Comparison of ENCODE assay signal across 11 cellular contexts in the genomic region with DNA sequence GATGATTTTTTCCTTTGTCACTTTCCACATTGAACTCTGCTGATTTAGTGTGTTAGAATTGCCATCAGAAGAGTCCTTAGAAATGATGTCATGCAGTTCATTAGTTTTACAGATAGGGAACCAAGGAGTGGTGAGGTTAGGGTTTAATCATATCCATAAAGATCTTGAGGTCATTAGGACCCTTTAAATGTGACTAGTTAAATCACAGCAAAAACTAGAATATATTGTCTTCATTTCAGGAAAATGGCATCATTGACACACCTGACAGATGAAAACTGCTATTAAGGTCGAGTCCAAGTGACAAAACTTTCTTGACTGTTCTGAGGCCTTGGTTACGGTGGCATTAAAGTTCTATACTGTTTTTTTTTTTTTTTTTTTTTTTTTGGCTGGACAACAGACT. TPM values are rescaled to one million over a fixed set of nuclear protein-coding genes. Genes with fewer than 3 reads are reported as not detected.
DNase-seq lines count a peak whose midpoint lies in the region; ATAC-seq and TF ChIP-seq lines count a peak whose summit lies in the region.
"Had no signal": no experiment of that assay in that cellular context is flagged by ENCODE, and none has a peak within 500 bp of the region (broad histone marks: within the 10 kb centered on the region; RNA-seq: fewer than 3 reads in every experiment).

No MANE protein-coding gene starts in this region.

- intact Hi-C loops in activated naive CD4-positive, alpha-beta T cell treated with anti-CD3 and anti-CD28 coated beads for 36 hours (cut with micrococcal nuclease), result no loop called here
- intact Hi-C loops in activated B cell treated with CpG ODN at 0.5 μM for 24 hours (cut with micrococcal nuclease), result no loop called here

- no peaks in the 10 kb centered on the region for H3K9me3 Mint-ChIP-seq in activated naive CD4-positive, alpha-beta T cell treated with anti-CD3 and anti-CD28 coated beads for 36 hours
- no peaks in the 10 kb centered on the region for H3K9me3 Mint-ChIP-seq in activated B cell treated with CpG ODN at 0.5 μM for 24 hours
- H3K9me3 Mint-ChIP-seq in immature natural killer cell, result no peaks in the 10 kb centered on the region

- H3K36me3 Mint-ChIP-seq in activated naive CD4-positive, alpha-beta T cell treated with anti-CD3 and anti-CD28 coated beads for 36 hours (ENCODE audit: low read depth), result peaks cover 29% of the 10 kb centered on the region
- H3K36me3 Mint-ChIP-seq in activated B cell treated with CpG ODN at 0.5 μM for 24 hours (ENCODE audit: low read depth) (peaks cover 66% of the 10 kb centered on the region), immature natural killer cell (peaks cover 0 to 7% (median 0%) of the 10 kb centered on the region in 3 donors)

- peak overlapping the region; percentile 63 for H3K27ac Mint-ChIP-seq in activated naive CD4-positive, alpha-beta T cell treated with anti-CD3 and anti-CD28 coated beads for 36 hours
- H3K27ac Mint-ChIP-seq in activated B cell treated with CpG ODN at 0.5 μM for 24 hours (peak overlapping the region; percentile 12), immature natural killer cell (peak overlapping the region; percentile 55 to 87 (median 78))

- POLR2A ChIA-PET in activated B cell treated with CpG ODN at 0.5 μM for 24 hours (lab: Charles Lee), result interaction anchor here (1.1 kb wide), 1 partner anchor 277 kb away, joined by 3 read pairs; no protein-coding TSS in a partner anchor

- CTCF ChIA-PET in activated naive CD4-positive, alpha-beta T cell treated with anti-CD3 and anti-CD28 coated beads for 36 hours (lab: Charles Lee), result interaction anchor here (0.9 to 1.3 kb wide), 3 partner anchors 12 to 136 kb away, joined by 3 to 4 read pairs (median 3); no protein-coding TSS in a partner anchor
- CTCF ChIA-PET in activated B cell treated with CpG ODN at 0.5 μM for 24 hours (lab: Charles Lee), result interaction anchor here (1.1 to 1.4 kb wide), 2 partner anchors 27 to 134 kb away, joined by 3 to 5 read pairs; no protein-coding TSS in a partner anchor

- H3K4me1 Mint-ChIP-seq in activated naive CD4-positive, alpha-beta T cell treated with anti-CD3 and anti-CD28 coated beads for 36 hours (ENCODE audit: low read depth), result peaks cover 83% of the 10 kb centered on the region
- H3K4me1 Mint-ChIP-seq in activated B cell treated with CpG ODN at 0.5 μM for 24 hours (peaks cover 82% of the 10 kb centered on the region), immature natural killer cell (peaks cover 86 to 99% of the 10 kb centered on the region in 2 donors)

- no peak for TF ChIP-seq CTCF in activated B cell treated with CpG ODN at 0.5 μM for 24 hours (IDR thresholded peaks at IDR 0.05)

- H3K27me3 Mint-ChIP-seq in activated naive CD4-positive, alpha-beta T cell treated with anti-CD3 and anti-CD28 coated beads for 36 hours (ENCODE audit: low read depth), result no peaks in the 10 kb centered on the region
- H3K27me3 Mint-ChIP-seq in activated B cell treated with CpG ODN at 0.5 μM for 24 hours, result no peaks in the 10 kb centered on the region
- peaks cover 4 to 5% (median 5%) of the 10 kb centered on the region in 3 donors for H3K27me3 Mint-ChIP-seq in immature natural killer cell (ENCODE audit: low read depth in 3 of 3)

- H3K4me3 Mint-ChIP-seq in activated naive CD4-positive, alpha-beta T cell treated with anti-CD3 and anti-CD28 coated beads for 36 hours, result no peak overlapping the region
- H3K4me3 Mint-ChIP-seq in activated B cell treated with CpG ODN at 0.5 μM for 24 hours (no peak overlapping the region), immature natural killer cell (peak overlapping the region; percentile 21 to 60 (median 31))

- ATAC-seq in activated B cell treated with CpG ODN at 0.5 μM for 24 hours (ENCODE audit: low read depth) (no peak), HG03159 (IDR thresholded peaks at IDR 0.05; ENCODE audit: unreplicated experiment) (no peak)
- ATAC-seq: Panc1 had no signal

- peak overlapping the region; percentile 17 for H3K27ac ChIP-seq in temporal lobe (ENCODE audit: low read depth, low read length)

- no peak for DNase-seq in activated naive CD4-positive, alpha-beta T cell treated with anti-CD3 and anti-CD28 coated beads for 36 hours
- no peak for DNase-seq in activated naive CD4-positive, alpha-beta T cell (lab: John Stamatoyannopoulos, UW)
- DNase-seq in activated B cell treated with CpG ODN at 0.5 μM for 24 hours (no peak), immature natural killer cell (no peak), T-helper 2 cell (no peak), germinal center (ENCODE audit: low spot score) (no peak)
- DNase-seq: activated effector memory CD4-positive, alpha-beta T cell treated with Interleukin-2 at 50 U/mL for 16 hours; NCI-H2171 had no signal

RNA-seq across cellular contexts. Expression of a gene that starts 50.5 kb away (rescaled TPM):
- 100 to 1,000 TPM; 387 to 391 TPM for total RNA-seq in activated naive CD4-positive, alpha-beta T cell treated with anti-CD3 and anti-CD28 coated beads for 36 hours
- total RNA-seq in activated B cell treated with CpG ODN at 0.5 μM for 24 hours (489 and 561 TPM in 2 replicates), temporal lobe (32.9 TPM)
- polyA plus RNA-seq in immature natural killer cell, result 100 to 1,000 TPM; 270 to 399 (median 286) TPM

Comparison
In these comparisons a context has a peak if more than half of its experiments do, and no peak if none do; other contexts are left out.
1. H3K27ac Mint-ChIP-seq: peak in every context shown above with its lines; median percentile 78 in immature natural killer cell; 63 in activated naive CD4-positive, alpha-beta T cell treated with anti-CD3 and anti-CD28 coated beads for 36 hours; 12 in activated B cell treated with CpG ODN at 0.5 μM for 24 hours.
2. H3K4me3 Mint-ChIP-seq: peak in immature natural killer cell (5 of 5); none in activated naive CD4-positive, alpha-beta T cell treated with anti-CD3 and anti-CD28 coated beads for 36 hours (single experiment) and activated B cell treated with CpG ODN at 0.5 μM for 24 hours (single experiment).
3. RNA of a gene that starts 50.5 kb away (total RNA-seq): 489 to 561 TPM in activated B cell treated with CpG ODN at 0.5 μM for 24 hours and 387 to 391 TPM in activated naive CD4-positive, alpha-beta T cell treated with anti-CD3 and anti-CD28 coated beads for 36 hours; 32.9 TPM in temporal lobe (single experiment); every median in the first group is over 10 times any median in the second.